ENCODE assay signal across 8 cellular contexts in the genomic region with DNA sequence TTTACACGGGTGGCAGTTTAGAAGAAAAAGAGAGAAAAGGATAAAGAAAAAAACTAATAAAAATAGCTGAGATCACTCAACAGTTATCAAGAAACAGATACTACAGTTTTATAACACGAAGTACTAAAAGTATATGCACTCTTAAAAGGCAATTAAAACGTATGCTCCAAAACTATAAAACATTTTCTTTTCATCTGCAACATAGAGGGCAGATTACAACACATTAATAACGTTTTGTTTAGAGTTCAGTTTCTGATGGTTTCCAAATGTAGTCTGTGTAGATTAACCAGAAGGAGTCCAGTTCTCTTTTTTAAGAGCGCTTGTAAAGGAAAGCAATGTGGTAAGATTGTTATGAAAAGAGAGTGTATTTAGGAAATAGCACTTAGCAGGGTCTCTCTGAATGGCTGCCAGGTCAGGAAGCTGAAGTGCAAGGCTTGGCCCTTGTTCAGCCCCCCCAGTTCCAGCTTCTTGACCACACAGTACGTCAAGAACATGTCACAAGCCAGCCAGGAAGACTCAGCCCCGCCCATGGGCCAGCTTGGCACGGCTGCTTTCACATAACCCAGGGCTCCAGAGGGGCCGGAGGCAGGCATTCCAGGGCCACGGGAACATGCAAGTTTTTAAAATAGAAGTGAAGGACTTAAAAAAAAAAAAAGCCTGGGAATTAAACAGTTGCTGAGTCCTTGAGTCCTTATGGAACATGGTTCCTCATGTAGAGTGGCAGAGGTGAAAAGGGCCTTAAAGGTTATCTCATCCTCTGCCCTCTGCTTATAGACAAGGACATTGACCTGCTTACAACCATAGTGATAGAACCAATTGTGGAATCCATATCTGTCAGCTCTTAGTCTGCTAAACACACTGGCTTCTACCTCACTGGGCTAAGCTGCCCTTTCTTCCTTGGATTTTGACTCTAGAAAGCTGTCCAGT.
A peak's percentile ranks its signal among the peaks of the same experiment; 100 is the strongest.
DNase-seq lines count a peak whose midpoint lies in the region; ATAC-seq and TF ChIP-seq lines count a peak whose summit lies in the region.

No MANE protein-coding gene starts in this region.

- peak; percentile 97 for DNase-seq in stromal cell of bone marrow (ENCODE audit: low read depth)
- DNase-seq in GM13976 (ENCODE audit: low spot score) = no peak
- DNase-seq in GM20000 (ENCODE audit: low spot score) = no peak
- DNase-seq in NCI-H1092 (lab: John Stamatoyannopoulos, UW) = no peak

- ATAC-seq in HG02981 (IDR thresholded peaks at IDR 0.05; ENCODE audit: unreplicated experiment) (peak; percentile 48), HG02610 (IDR thresholded peaks at IDR 0.05; ENCODE audit: unreplicated experiment) (no peak)

- H3K27ac Mint-ChIP-seq in brain = peak overlapping the region in 3 of 5 experiments; percentile 1 to 79 (median 68)

- peaks cover 49% of the 10 kb centered on the region for H3K4me1 Mint-ChIP-seq in brain

- peaks cover 0 to 3% (median 1%) of the 10 kb centered on the region in 4 donors for H3K4me1 ChIP-seq in liver (ENCODE audit: control insufficient read depth in 4 of 4, insufficient read depth in 4 of 4, low read length in 3 of 4)

- H3K4me3 Mint-ChIP-seq in brain = no peak overlapping the region

- peak overlapping the region in 1 of 2 donors; percentile 55 for H3K27ac ChIP-seq in liver (ENCODE audit: low read depth in 1 of 2, low read length in 2 of 2)

- peak; percentile 25 to 53 for TF ChIP-seq RAD21 in liver (IDR thresholded peaks at IDR 0.05)

- H3K27me3 Mint-ChIP-seq in brain = peaks cover 4% of the 10 kb centered on the region

- TF ChIP-seq CTCF in brain (conservative IDR thresholded peaks at IDR 0.05) (no peak), liver (IDR thresholded peaks at IDR 0.05; ENCODE audit: low read depth, low read length, missing input control) (no peak), GM13976 (IDR thresholded peaks at IDR 0.05; ENCODE audit: borderline replicate concordance, control extremely low read depth, extremely low read depth, insufficient read depth, missing control alignments) (no peak), GM20000 (IDR thresholded peaks at IDR 0.05; ENCODE audit: extremely low read depth, missing control alignments) (no peak)

- H3K9ac ChIP-seq in liver (ENCODE audit: low read depth in 1 of 2, low read length in 2 of 2) = no peak overlapping the region

- no peaks in the 10 kb centered on the region for H3K36me3 ChIP-seq in liver (ENCODE audit: control insufficient read depth in 4 of 4, insufficient read depth in 3 of 4, low read depth in 1 of 4, low read length in 3 of 4)

- H3K4me3 ChIP-seq in liver (ENCODE audit: low read depth in 1 of 3, low read length in 3 of 3) = no peak overlapping the region

- H3K36me3 Mint-ChIP-seq in brain = no peaks in the 10 kb centered on the region

- in situ Hi-C loops in GM13976 (cut with MboI; ENCODE audit: low sequenced_read_pairs, unreplicated experiment) = no loop called here

- no peaks in the 10 kb centered on the region for H3K9me3 ChIP-seq in liver (ENCODE audit: control insufficient read depth in 4 of 4, low read length in 3 of 4)

- H3K27me3 ChIP-seq in liver (ENCODE audit: control insufficient read depth in 4 of 4, insufficient read depth in 4 of 4, low read length in 3 of 4) = no peaks in the 10 kb centered on the region

- no peaks in the 10 kb centered on the region for H3K9me3 Mint-ChIP-seq in brain

- 57% methylated on average over 10 of the region's 10 CpGs for WGBS in liver

TF ChIP-seq in liver, 16 proteins besides CTCF, POLR2A, EP300 and RAD21:
- peak; percentile 95 for TF ChIP-seq NR2F2 (IDR thresholded peaks at IDR 0.05)
- no peak for TF ChIP-seq FOXA1 (IDR thresholded peaks at IDR 0.05)
- no peak for TF ChIP-seq EGR1 (IDR thresholded peaks at IDR 0.05; ENCODE audit: low read depth in 2 of 2)
- TF ChIP-seq GABPA (IDR thresholded peaks at IDR 0.05 in 1 of 2, conservative IDR thresholded peaks at IDR 0.05 in 1 of 2) = no peak
- TF ChIP-seq, protein P1, sequence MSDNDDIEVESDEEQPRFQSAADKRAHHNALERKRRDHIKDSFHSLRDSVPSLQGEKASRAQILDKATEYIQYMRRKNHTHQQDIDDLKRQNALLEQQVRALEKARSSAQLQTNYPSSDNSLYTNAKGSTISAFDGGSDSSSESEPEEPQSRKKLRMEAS (IDR thresholded peaks at IDR 0.05) = peak; percentile 14
- peak; percentile 55 for TF ChIP-seq SP1 (IDR thresholded peaks at IDR 0.05)
- TF ChIP-seq FOXA2 (IDR thresholded peaks at IDR 0.05) = no peak
- TF ChIP-seq TAF1 (conservative IDR thresholded peaks at IDR 0.05) = no peak
- peak; percentile 21 to 29 for TF ChIP-seq RXRA (IDR thresholded peaks at IDR 0.05)
- TF ChIP-seq YY1 (IDR thresholded peaks at IDR 0.05) = peak; percentile 33
